In the genomic region with DNA sequence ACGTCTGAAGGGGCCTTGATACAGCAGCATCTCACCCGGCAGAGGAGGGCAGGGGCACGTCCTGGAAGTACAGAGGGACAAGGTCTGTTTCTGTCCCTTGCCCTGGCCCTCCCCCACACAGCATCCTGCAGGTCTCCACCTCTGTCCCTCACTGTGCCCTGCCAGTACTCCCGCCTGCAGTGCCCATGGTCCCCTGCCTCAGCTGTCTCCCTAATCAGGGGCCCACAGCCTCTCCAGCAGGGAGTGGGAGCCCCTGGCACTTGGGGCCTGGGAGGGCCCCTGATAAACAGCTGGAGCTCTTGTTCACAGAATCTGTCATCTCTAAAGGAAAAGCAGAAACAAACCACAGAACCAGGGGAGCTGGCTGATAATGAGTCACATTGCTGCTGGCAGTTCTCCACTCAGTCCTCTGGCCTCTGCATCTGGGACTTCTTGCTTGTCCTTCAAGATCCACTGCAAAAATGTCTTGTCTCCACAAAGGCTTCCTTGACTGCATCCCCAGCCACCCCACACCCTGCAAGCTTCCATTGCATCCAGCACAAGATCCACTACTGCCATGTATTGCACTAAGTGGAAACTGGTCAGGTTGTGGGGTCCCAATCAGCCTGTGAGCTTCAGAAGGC, we compare ENCODE assay signal across 8 cellular contexts. TPM values are rescaled to one million over a fixed set of nuclear protein-coding genes. Genes with fewer than 3 reads are reported as not detected.
DNase-seq lines count a peak whose midpoint lies in the region; ATAC-seq, FAIRE-seq and TF ChIP-seq lines count a peak whose summit lies in the region.

No MANE protein-coding gene starts in this region.

- TF ChIP-seq EP300 in K562 (IDR thresholded peaks at IDR 0.05; ENCODE audit: low read length) = peak; percentile 95

- no peak overlapping the region for H3K18ac ChIP-seq in neuronal stem cell (ENCODE audit: low read length)

- POLR2A ChIA-PET in K562 (lab: Yijun Ruan, JAX) = interaction anchor here (0.6 to 3.8 kb wide), 8 partner anchors 9 to 199 kb away, joined by 3 to 52 read pairs (median 4); a partner anchor contains a TSS

- peak; percentile 22 to 37; a peak in 3 of 4 replicates for TF ChIP-seq RAD21 in K562 (CRISPR knock-in tag; conservative IDR thresholded peaks at IDR 0.05 in 1 of 2, IDR thresholded peaks at IDR 0.05 in 1 of 2)

- peak overlapping the region; percentile 63 for H3K27ac ChIP-seq in K562 (ENCODE audit: extremely low read depth, low read depth, low read length)
- no peak overlapping the region for H3K27ac ChIP-seq in neuronal stem cell (replicated peaks; ENCODE audit: low read length)

- TF ChIP-seq POLR2A in K562 (conservative IDR thresholded peaks at IDR 0.05) = no peak

- peak overlapping the region; percentile 14 for H3K23ac ChIP-seq in neuronal stem cell (ENCODE audit: low read depth, low read length, poor library complexity)

- no peak overlapping the region for H4K91ac ChIP-seq in neuronal stem cell (ENCODE audit: low read depth, low read length, poor library complexity)

- no peaks in the 10 kb centered on the region for H3K79me1 ChIP-seq in neuronal stem cell (ENCODE audit: low read depth, low read length)

- WGBS in K562 (ENCODE audit: insufficient coverage, low coverage, missing lambda C conversion rate) = 2% methylated on average over 4 of the region's 4 CpGs
- WGBS in neuronal stem cell (ENCODE audit: extremely low coverage in 2 of 2, insufficient read length in 2 of 2, insufficient replicate concordance in 1 of 2), 2 donors = no CpG with 5 or more reads among the region's 4 CpGs

- DNase-seq in GM04503 (ENCODE audit: low read depth) (peak; percentile 41), MV-4-11 (lab: John Stamatoyannopoulos, UW) (peak; percentile 77), K562 (ENCODE audit: extremely low read depth in 1 of 4, low spot score in 3 of 4) (peak; percentile 59 to 98 (median 79)), neuronal stem cell (ENCODE audit: low spot score) (no peak), NCI-H446 (lab: John Stamatoyannopoulos, UW) (no peak), superior temporal gyrus (ENCODE audit: extremely low spot score) (no peak)

- no peak overlapping the region for H4K8ac ChIP-seq in neuronal stem cell (ENCODE audit: low read depth, low read length)

- no peak for TF ChIP-seq CTCF in K562 (IDR thresholded peaks at IDR 0.05 in 2 of 3, conservative IDR thresholded peaks at IDR 0.05 in 1 of 3; ENCODE audit: insufficient read depth in 2 of 3, low read depth in 1 of 3, low read length in 3 of 3)

- no peak overlapping the region for H2BK12ac ChIP-seq in neuronal stem cell (ENCODE audit: low read length)

- H2BK15ac ChIP-seq in neuronal stem cell (ENCODE audit: low read length) = no peak overlapping the region

- peak overlapping the region in 1 of 2 experiments; percentile 86; a peak in 3 of 4 replicates for H3K9ac ChIP-seq in K562 (ENCODE audit: insufficient read depth in 1 of 2, low read depth in 2 of 2, low read length in 2 of 2)
- no peak overlapping the region for H3K9ac ChIP-seq in neuronal stem cell (ENCODE audit: low read depth, low read length, poor library complexity)

- H3K79me2 ChIP-seq in K562 (ENCODE audit: control insufficient read depth, insufficient read depth, low read length) = no peaks in the 10 kb centered on the region

- H3K27me3 ChIP-seq in K562 (ENCODE audit: control insufficient read depth in 2 of 2, insufficient read depth in 2 of 2, low read length in 2 of 2) = no peaks in the 10 kb centered on the region
- H3K27me3 ChIP-seq in neuronal stem cell (ENCODE audit: control insufficient read depth in 3 of 3, insufficient read depth in 3 of 3, low read depth in 1 of 3, low read length in 3 of 3) = no peaks in the 10 kb centered on the region

- ATAC-seq in K562 (peak; percentile 91), GM21381 (IDR thresholded peaks at IDR 0.05; ENCODE audit: unreplicated experiment) (no peak), GM19467 (IDR thresholded peaks at IDR 0.05; ENCODE audit: unreplicated experiment) (no peak)

- H3K4me2 ChIP-seq in K562 (ENCODE audit: insufficient read depth, low read length) = peak overlapping the region; percentile 67
- no peak overlapping the region for H3K4me2 ChIP-seq in neuronal stem cell (ENCODE audit: insufficient read depth, low read length, poor library complexity, severe bottlenecking)

- H3K36me3 ChIP-seq in K562 (ENCODE audit: control insufficient read depth, insufficient read depth, low read length) (no peaks in the 10 kb centered on the region), neuronal stem cell (replicated peaks in 1 of 2; ENCODE audit: control insufficient read depth in 2 of 2, insufficient read depth in 2 of 2, low read length in 2 of 2) (no peaks in the 10 kb centered on the region)

- peak; percentile 99 for FAIRE-seq in K562 (lab: Jason Lieb, UNC)

- no peak overlapping the region for H2BK5ac ChIP-seq in neuronal stem cell (ENCODE audit: low read length)

- H4K20me1 ChIP-seq in K562 (replicated peaks; ENCODE audit: control insufficient read depth, insufficient read depth, low read length) = no peaks in the 10 kb centered on the region

- no peaks in the 10 kb centered on the region for H3K9me3 ChIP-seq in K562 (replicated peaks; ENCODE audit: control insufficient read depth, insufficient read depth, low read depth, low read length)
- no peaks in the 10 kb centered on the region for H3K9me3 ChIP-seq in neuronal stem cell (replicated peaks in 1 of 2; ENCODE audit: control insufficient read depth in 2 of 2, insufficient read depth in 1 of 2, low read depth in 1 of 2, low read length in 2 of 2)

- H2BK120ac ChIP-seq in neuronal stem cell (ENCODE audit: low read depth, low read length) = no peak overlapping the region

- H3K9me1 ChIP-seq in K562 (ENCODE audit: control insufficient read depth, insufficient read depth, low read length) = no peaks in the 10 kb centered on the region

- H3K4ac ChIP-seq in neuronal stem cell (ENCODE audit: low read length) = no peak overlapping the region

- H3K4me1 ChIP-seq in K562 (replicated peaks in 1 of 2; ENCODE audit: control insufficient read depth in 2 of 2, insufficient read depth in 2 of 2, low read length in 2 of 2) (peaks cover 24 to 34% of the 10 kb centered on the region in 2 experiments), neuronal stem cell (ENCODE audit: control insufficient read depth in 2 of 2, insufficient read depth in 1 of 2, low read depth in 1 of 2, low read length in 2 of 2) (no peaks in the 10 kb centered on the region)

- no peak overlapping the region for H3K4me3 ChIP-seq in K562
- H3K4me3 ChIP-seq in neuronal stem cell (ENCODE audit: low read length in 2 of 2) = peak overlapping the region in 1 of 2 donors; percentile 64

- BruUV-seq in K562 (replicated peaks; lab: Mats Ljungman, UMichigan) = no TSS peak

- intact Hi-C loops in K562 (cut with micrococcal nuclease) = loop anchor here (1.0 kb wide), 2 partner anchors 10 to 27 kb away; no protein-coding TSS in a partner anchor

- no peak overlapping the region for H2AK5ac ChIP-seq in neuronal stem cell (ENCODE audit: low read depth, low read length)

- CTCF ChIA-PET in K562 (lab: Yijun Ruan, JAX; ENCODE audit: low intra/inter-chr PET ratio) = no interaction called here

- H3K14ac ChIP-seq in neuronal stem cell (ENCODE audit: low read length) = no peak overlapping the region

- in situ Hi-C loops in K562 (cut with MboI) = no loop called here

- H2AFZ ChIP-seq in K562 (ENCODE audit: low read depth, low read length) (0 out of 2 replicates have a peak overlapping the region, but pooled peaks have one; percentile 5), neuronal stem cell (ENCODE audit: low read length) (no peak overlapping the region)

TF ChIP-seq in K562, 482 proteins besides CTCF, POLR2A, EP300 and RAD21 (continues in another document):
- TF ChIP-seq ZNF586 (CRISPR knock-in tag; conservative IDR thresholded peaks at IDR 0.05) (no peak), PRMT5 (CRISPR knock-in tag; IDR thresholded peaks at IDR 0.05) (no peak), SIN3A (IDR thresholded peaks at IDR 0.05; ENCODE audit: borderline replicate concordance in 2 of 2, control insufficient read depth in 1 of 2, low read depth in 2 of 2, low read length in 2 of 2) (peak in 1 of 2 experiments; percentile 87; a peak in 1 of 4 replicates), CBX1 (IDR thresholded peaks at IDR 0.05; ENCODE audit: low read depth) (peak; percentile 65; the same call in 1 of the 2 replicates), FOXK2 (conservative IDR thresholded peaks at IDR 0.05 in 1 of 2, IDR thresholded peaks at IDR 0.05 in 1 of 2; ENCODE audit: low read depth in 2 of 2) (peak; percentile 70 to 78; a peak in 3 of 4 replicates)
- TF ChIP-seq, protein P1, sequence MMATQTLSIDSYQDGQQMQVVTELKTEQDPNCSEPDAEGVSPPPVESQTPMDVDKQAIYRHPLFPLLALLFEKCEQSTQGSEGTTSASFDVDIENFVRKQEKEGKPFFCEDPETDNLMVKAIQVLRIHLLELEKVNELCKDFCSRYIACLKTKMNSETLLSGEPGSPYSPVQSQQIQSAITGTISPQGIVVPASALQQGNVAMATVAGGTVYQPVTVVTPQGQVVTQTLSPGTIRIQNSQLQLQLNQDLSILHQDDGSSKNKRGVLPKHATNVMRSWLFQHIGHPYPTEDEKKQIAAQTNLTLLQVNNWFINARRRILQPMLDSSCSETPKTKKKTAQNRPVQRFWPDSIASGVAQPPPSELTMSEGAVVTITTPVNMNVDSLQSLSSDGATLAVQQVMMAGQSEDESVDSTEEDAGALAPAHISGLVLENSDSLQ (IDR thresholded peaks at IDR 0.05) = peak; percentile 63

RNA-seq across cellular contexts. Expression of a gene that starts 33.2 kb away (rescaled TPM):
- 128 and 137 TPM in 2 replicates for total RNA-seq in K562 (2011; cell fraction: chromatin; rRNA removed; ENCODE audit: low replicate concordance)
- 89.7 and 95.9 TPM in 2 replicates for total RNA-seq in K562 (2011; cell fraction: nucleolus; rRNA removed)
- total RNA-seq in K562 (2011; cell fraction: nucleoplasm; rRNA removed) = 111 and 145 TPM in 2 replicates
- total RNA-seq in K562 (2014; rRNA removed) (37.8 and 45.6 TPM in 2 replicates), K562 (2014; rRNA removed; fragmentation: Illumina TruSeq; extraction: Trizol) (41.0 and 43.8 TPM in 2 replicates), K562 (2015; rRNA removed; fragmentation: Illumina TruSeq; extraction: Trizol) (29.4 and 32.3 TPM in 2 replicates), K562 (2021) (49.1 and 51.4 TPM in 2 replicates)
- polyA plus RNA-seq in K562 (2011; rRNA removed) (52.8 and 57.2 TPM in 2 replicates), K562 (2014; fragmentation: Illumina TruSeq; extraction: Trizol) (49.2 and 52.6 TPM in 2 replicates), K562 (2014; fragmentation: Nextera tagmentation; extraction: Ambion mirVana) (10 to 100 TPM; 58.9 to 84.0 TPM), K562 (2014; rRNA removed) (57.1 and 60.3 TPM in 2 replicates)
- 58.0 and 76.8 TPM in 2 replicates for polyA plus RNA-seq in K562 (2011; cell fraction: cytosol; rRNA removed)
- polyA plus RNA-seq in K562 (2011; cell fraction: nucleus; rRNA removed) = 33.2 and 40.6 TPM in 2 replicates
- 24.5 and 33.6 TPM in 2 replicates for polyA plus RNA-seq in K562 (2012)
- polyA minus RNA-seq in K562 (2011; rRNA and poly(A)+ RNA removed) = 89.5 and 117 TPM in 2 replicates
- polyA minus RNA-seq in K562 (2011; cell fraction: cytosol; rRNA and poly(A)+ RNA removed) = 30.9 and 35.3 TPM in 2 replicates
- 37.0 and 60.9 TPM in 2 replicates for polyA minus RNA-seq in K562 (2011; cell fraction: nucleus; rRNA and poly(A)+ RNA removed)
- 30.4 TPM for polyA plus RNA-seq in neuronal stem cell (2013, experiment 1 of 2)
- 29.3 TPM for polyA plus RNA-seq in neuronal stem cell (2013, experiment 2 of 2)

Comparison
In these comparisons a context has a peak if more than half of its experiments do, and no peak if none do; other contexts are left out.
1. DNase-seq: peak in GM04503 (single experiment), MV-4-11 (single experiment) and K562 (4 of 4); none in neuronal stem cell (single experiment), NCI-H446 (0 of 2) and superior temporal gyrus (single experiment).